In genomic region chr22:42922374-42923177, GRCh38 we compare ENCODE assay signal across 10 cellular contexts.
DNase-seq lines count a peak whose midpoint lies in the region; ATAC-seq, FAIRE-seq and TF ChIP-seq lines count a peak whose summit lies in the region.
"Had no signal": no experiment of that assay in that cellular context is flagged by ENCODE, and none has a peak within 500 bp of the region (broad histone marks: within the 10 kb centered on the region; RNA-seq: fewer than 3 reads in every experiment).

No MANE protein-coding gene starts in this region.

- no peaks in the 10 kb centered on the region for H3K4me1 ChIP-seq in CD8-positive, alpha-beta memory T cell (ENCODE audit: insufficient read depth, low read length)
- H3K4me1 ChIP-seq in PC-3 (ENCODE audit: insufficient read depth, low read length) (peaks cover 36% of the 10 kb centered on the region), esophagus squamous epithelium (peaks cover 30 to 83% (median 45%) of the 10 kb centered on the region in 3 donors), pancreas (peaks cover 52 to 82% (median 66%) of the 10 kb centered on the region in 3 donors), psoas muscle (peaks cover 66% of the 10 kb centered on the region)

- TF ChIP-seq CTCF in PC-3 (conservative IDR thresholded peaks at IDR 0.05; ENCODE audit: low read depth, low read length) (no peak), esophagus squamous epithelium (IDR thresholded peaks at IDR 0.05) (no peak), pancreas (IDR thresholded peaks at IDR 0.05) (no peak), psoas muscle (IDR thresholded peaks at IDR 0.05) (no peak)

- no TSS peak for BruUV-seq in PC-3 (replicated peaks; lab: Mats Ljungman, UMichigan)

- H3F3A ChIP-seq in PC-3 (ENCODE audit: low read length, unreplicated experiment): no peaks in the 10 kb centered on the region

- peaks cover 0 to 4% (median 0%) of the 10 kb centered on the region in 3 donors for H3K36me3 Mint-ChIP-seq in CD8-positive, alpha-beta memory T cell

- WGBS in esophagus squamous epithelium, 2 donors: 76 to 91% methylated on average over 9 to 12 of the region's 13 CpGs
- WGBS in pancreas, 2 donors: 23 to 26% methylated on average over 13 of the region's 13 CpGs
- 91 to 94% (median 91%) methylated on average over 13 of the region's 13 CpGs for WGBS in psoas muscle, 3 donors

- H3K9me2 ChIP-seq in PC-3 (replicated peaks; ENCODE audit: low read length): no peaks in the 10 kb centered on the region

- intact Hi-C loops in PC-3 (cut with micrococcal nuclease): no loop called here
- intact Hi-C loops in esophagus squamous epithelium (cut with DNase I): no loop called here
- intact Hi-C loops in pancreas (cut with DNase I): no loop called here
- intact Hi-C loops in psoas muscle (cut with DNase I): no loop called here

- no peak overlapping the region for H3K27ac ChIP-seq in CD8-positive, alpha-beta memory T cell (ENCODE audit: low read depth, low read length)
- H3K27ac ChIP-seq in PC-3 (ENCODE audit: low read length) (peak overlapping the region; percentile 48), esophagus squamous epithelium (peak overlapping the region; percentile 1 to 65 (median 46)), pancreas (peak overlapping the region; percentile 64 to 89 (median 86)), psoas muscle (no peak overlapping the region)

- H3K27ac Mint-ChIP-seq in CD8-positive, alpha-beta memory T cell: peak overlapping the region in 6 of 8 donors; percentile 12 to 98 (median 69)

- CTCF ChIA-PET in CD8-positive, alpha-beta memory T cell (lab: Charles Lee): interaction anchor here (1.1 kb wide), 1 partner anchor 21 kb away, joined by 3 read pairs; no protein-coding TSS in a partner anchor
- CTCF ChIA-PET in PC-3 (lab: Charles Lee): no interaction called here

- 0 out of 2 replicates have a peak, but pooled peaks cover 11% of the 10 kb centered on the region for H4K20me1 ChIP-seq in PC-3 (ENCODE audit: low read length)

- no peaks in the 10 kb centered on the region for H3K27me3 ChIP-seq in CD8-positive, alpha-beta memory T cell (ENCODE audit: insufficient read depth, low read length, poor library complexity, severe bottlenecking)
- H3K27me3 ChIP-seq in PC-3 (ENCODE audit: low read length) (no peaks in the 10 kb centered on the region), esophagus squamous epithelium (no peaks in the 10 kb centered on the region), pancreas (no peaks in the 10 kb centered on the region), psoas muscle (ENCODE audit: insufficient read depth in 3 of 3, low read length in 2 of 3) (no peaks in the 10 kb centered on the region)

- H3K9ac ChIP-seq in PC-3 (ENCODE audit: low read length): no peak overlapping the region

- H3K36me3 ChIP-seq in CD8-positive, alpha-beta memory T cell (ENCODE audit: insufficient read depth, low read length): no peaks in the 10 kb centered on the region
- H3K36me3 ChIP-seq in PC-3 (ENCODE audit: low read depth, low read length): no peaks in the 10 kb centered on the region
- peaks cover 0 to 2% (median 0%) of the 10 kb centered on the region in 3 donors for H3K36me3 ChIP-seq in esophagus squamous epithelium
- no peaks in the 10 kb centered on the region for H3K36me3 ChIP-seq in pancreas
- no peaks in the 10 kb centered on the region for H3K36me3 ChIP-seq in psoas muscle (ENCODE audit: insufficient read depth in 1 of 2, low read depth in 1 of 2)

- H3K4me2 ChIP-seq in PC-3 (ENCODE audit: low read length): no peak overlapping the region

- no peak for FAIRE-seq in pancreas (lab: Jason Lieb, UNC)

- POLR2A ChIA-PET in CD8-positive, alpha-beta memory T cell (lab: Charles Lee): no interaction called here
- POLR2A ChIA-PET in PC-3 (lab: Charles Lee; ENCODE audit: unreplicated experiment): no interaction called here

- ATAC-seq in PC-3 (no peak), pancreas (peak; percentile 49 to 61 (median 57)), psoas muscle (no peak)

- DNase-seq in CD8-positive, alpha-beta memory T cell: no peak
- no peak for DNase-seq in PC-3
- DNase-seq in esophagus squamous epithelium (lab: John Stamatoyannopoulos, UW): no peak
- DNase-seq in pancreas: peak in 3 of 6 donors; percentile 59 to 75 (median 64)
- DNase-seq in NCI-H1092 (lab: John Stamatoyannopoulos, UW): no peak
- no peak for DNase-seq in DMS79 (lab: John Stamatoyannopoulos, UW)
- DNase-seq in psoas muscle: no peak
- DNase-seq in COR-L47 (lab: John Stamatoyannopoulos, UW): no peak
- DNase-seq: DND-41, T-helper 1 cell had no signal

- no peak overlapping the region for H3K4me3 ChIP-seq in CD8-positive, alpha-beta memory T cell (ENCODE audit: low read length)
- H3K4me3 ChIP-seq in PC-3 (ENCODE audit: low read length) (no peak overlapping the region), esophagus squamous epithelium (no peak overlapping the region), pancreas (no peak overlapping the region), psoas muscle (no peak overlapping the region)

- no peaks in the 10 kb centered on the region for H3K9me3 Mint-ChIP-seq in CD8-positive, alpha-beta memory T cell

- peaks cover 0 to 1% of the 10 kb centered on the region in 2 donors for H3K27me3 Mint-ChIP-seq in CD8-positive, alpha-beta memory T cell

- TF ChIP-seq POLR2A in esophagus squamous epithelium (IDR thresholded peaks at IDR 0.05): no peak

- peaks cover 36 to 60% (median 44%) of the 10 kb centered on the region in 3 donors for H3K4me1 Mint-ChIP-seq in CD8-positive, alpha-beta memory T cell

- H3K9me3 ChIP-seq in CD8-positive, alpha-beta memory T cell (ENCODE audit: low read length): no peaks in the 10 kb centered on the region
- H3K9me3 ChIP-seq in PC-3 (ENCODE audit: low read length): no peaks in the 10 kb centered on the region
- H3K9me3 ChIP-seq in esophagus squamous epithelium: no peaks in the 10 kb centered on the region
- H3K9me3 ChIP-seq in pancreas: no peaks in the 10 kb centered on the region
- H3K9me3 ChIP-seq in psoas muscle: no peaks in the 10 kb centered on the region

- H2AFZ ChIP-seq in PC-3 (ENCODE audit: low read length): no peak overlapping the region

- H3K4me3 Mint-ChIP-seq in CD8-positive, alpha-beta memory T cell: peak overlapping the region in 2 of 7 donors; percentile 24 to 63

- H3K79me2 ChIP-seq in PC-3 (ENCODE audit: low read length): peaks cover 46% of the 10 kb centered on the region

Comparison
In these comparisons a context has a peak if more than half of its experiments do, and no peak if none do; other contexts are left out.
1. H3K27ac ChIP-seq: peak in PC-3 (single experiment), esophagus squamous epithelium (4 of 4) and pancreas (4 of 4); none in CD8-positive, alpha-beta memory T cell (single experiment) and psoas muscle (single experiment).
2. ATAC-seq: peak in pancreas (4 of 4); none in PC-3 (single experiment) and psoas muscle (0 of 4).